In genomic region chr19:35931161-35931873, GRCh38 we compare ENCODE assay signal across 8 cellular contexts. TPM values are rescaled to one million over a fixed set of nuclear protein-coding genes. Genes with fewer than 3 reads are reported as not detected.
DNase-seq lines count a peak whose midpoint lies in the region; ATAC-seq and TF ChIP-seq lines count a peak whose summit lies in the region.

No MANE protein-coding gene starts in this region.

- POLR2A ChIA-PET in RWPE1 (lab: Yijun Ruan, JAX; ENCODE audit: low non-redundant PET), result no interaction called here

- no peaks in the 10 kb centered on the region for H3K36me3 Mint-ChIP-seq in nephron progenitor cell (ENCODE audit: low read depth)

- TF ChIP-seq CTCF in LNCaP clone FGC (IDR thresholded peaks at IDR 0.05; ENCODE audit: control insufficient read depth, extremely low read depth, insufficient read depth), result peak; percentile 99
- peak; percentile 91 for TF ChIP-seq CTCF in RWPE1 (conservative IDR thresholded peaks at IDR 0.05; ENCODE audit: low read depth)
- TF ChIP-seq CTCF in fibroblast of the aortic adventitia (IDR thresholded peaks at IDR 0.05; ENCODE audit: insufficient read depth, low read length), result peak; percentile 87
- peak; percentile 77 for TF ChIP-seq CTCF in nephron progenitor cell (IDR thresholded peaks at IDR 0.05)

- H3K9me3 ChIP-seq in ES-I3 (ENCODE audit: control insufficient read depth, insufficient read depth, low read length), result no peaks in the 10 kb centered on the region

- peak overlapping the region; percentile 46; the same call in 1 of the 2 replicates for H3K9ac ChIP-seq in ES-I3 (ENCODE audit: low read depth, low read length)

- H3K27ac ChIP-seq in RWPE1, result peak overlapping the region; percentile 63

- peak; percentile 100 for DNase-seq in H4 (ENCODE audit: low spot score)
- DNase-seq in LNCaP clone FGC (ENCODE audit: low read depth), result peak; percentile 99
- DNase-seq in RWPE1 (ENCODE audit: low spot score), result peak; percentile 98
- DNase-seq in activated effector memory CD4-positive, alpha-beta T cell treated with Interleukin-2 at 50 U/mL for 16 hours, result peak; percentile 99
- peak; percentile 99 for DNase-seq in fibroblast of the aortic adventitia (ENCODE audit: low read depth)
- peak; percentile 98 for DNase-seq in nephron progenitor cell
- peak; percentile 99 to 100 for DNase-seq in stimulated activated naive CD8-positive, alpha-beta T cell treated with anti-CD3 and anti-CD28 coated beads, Interleukin-15, amount 100 ng/mL, for 72 hours

- H3K4me1 Mint-ChIP-seq in nephron progenitor cell, result peaks cover 23% of the 10 kb centered on the region
- H3K4me1 Mint-ChIP-seq in stimulated activated naive CD8-positive, alpha-beta T cell treated with anti-CD3 and anti-CD28 coated beads, Interleukin-15, amount 100 ng/mL, for 72 hours, result peaks cover 32% of the 10 kb centered on the region

- H3K4me3 ChIP-seq in LNCaP clone FGC (ENCODE audit: low read depth, low read length) (peak overlapping the region; percentile 30), fibroblast of the aortic adventitia (ENCODE audit: low read depth, low read length) (peak overlapping the region; percentile 57)

- peak; percentile 98 for ATAC-seq in stimulated activated naive CD8-positive, alpha-beta T cell treated with anti-CD3 and anti-CD28 coated beads, Interleukin-15, amount 100 ng/mL, for 72 hours

- peaks cover 20% of the 10 kb centered on the region for H3K27me3 Mint-ChIP-seq in nephron progenitor cell (ENCODE audit: low read depth, poor library complexity)
- H3K27me3 Mint-ChIP-seq in stimulated activated naive CD8-positive, alpha-beta T cell treated with anti-CD3 and anti-CD28 coated beads, Interleukin-15, amount 100 ng/mL, for 72 hours, result no peaks in the 10 kb centered on the region

- H3K9me3 Mint-ChIP-seq in nephron progenitor cell, result no peaks in the 10 kb centered on the region
- H3K9me3 Mint-ChIP-seq in stimulated activated naive CD8-positive, alpha-beta T cell treated with anti-CD3 and anti-CD28 coated beads, Interleukin-15, amount 100 ng/mL, for 72 hours, result peaks cover under 1 to 6% of the 10 kb centered on the region in 2 donors

- no peaks in the 10 kb centered on the region for H3K36me3 ChIP-seq in ES-I3 (ENCODE audit: insufficient read depth, low read length)

- CTCF ChIA-PET in RWPE1 (lab: Yijun Ruan, JAX), result interaction anchor here (0.6 to 0.9 kb wide), 5 partner anchors 12 to 50 kb away, joined by 3 to 4 read pairs (median 3); no protein-coding TSS in a partner anchor

- peak overlapping the region; percentile 8 for H3K27ac Mint-ChIP-seq in nephron progenitor cell
- peak overlapping the region; percentile 0 to 23 for H3K27ac Mint-ChIP-seq in stimulated activated naive CD8-positive, alpha-beta T cell treated with anti-CD3 and anti-CD28 coated beads, Interleukin-15, amount 100 ng/mL, for 72 hours

- peak overlapping the region; percentile 75 for H3K4me3 Mint-ChIP-seq in nephron progenitor cell
- H3K4me3 Mint-ChIP-seq in stimulated activated naive CD8-positive, alpha-beta T cell treated with anti-CD3 and anti-CD28 coated beads, Interleukin-15, amount 100 ng/mL, for 72 hours, result peak overlapping the region; percentile 69 to 72

- no peaks in the 10 kb centered on the region; the same call in 1 of the 2 replicates for H3K4me1 ChIP-seq in ES-I3 (ENCODE audit: insufficient read depth, low read length)

RNA-seq across cellular contexts. Expression of gene LRFN3, which starts 4.9 kb away (rescaled TPM):
- 4.6 and 5.6 TPM in 2 replicates for total RNA-seq in H4 (2014; rRNA removed; shearing (Covaris generic))
- total RNA-seq in fibroblast of the aortic adventitia (ENCODE audit: low replicate concordance), result 5.9 and 9.3 TPM in 2 replicates

RNA-seq across cellular contexts. Expression of gene TYROBP, which starts 23.2 kb away (rescaled TPM):
- total RNA-seq in H4 (2014; rRNA removed; shearing (Covaris generic)), result not detected in 2 replicates
- not detected in 2 replicates for total RNA-seq in fibroblast of the aortic adventitia (ENCODE audit: low replicate concordance)

RNA-seq across cellular contexts. Expression of gene HCST, which starts 29.0 kb away (rescaled TPM):
- not detected in 2 replicates for total RNA-seq in H4 (2014; rRNA removed; shearing (Covaris generic))
- 0.81 and 2.7 TPM in 2 replicates for total RNA-seq in fibroblast of the aortic adventitia (ENCODE audit: low replicate concordance)

RNA-seq across cellular contexts. Expression of gene NFKBID, which starts 31.0 kb away (rescaled TPM):
- total RNA-seq in H4 (2014; rRNA removed; shearing (Covaris generic)), result 1.4 and 1.8 TPM in 2 replicates
- total RNA-seq in fibroblast of the aortic adventitia (ENCODE audit: low replicate concordance), result 2.5 and 3.7 TPM in 2 replicates

Comparison
In these comparisons a context has a peak if more than half of its experiments do, and no peak if none do; other contexts are left out.
1. Peak in every context shown above with its lines: DNase-seq, ATAC-seq, H3K4me3 ChIP-seq and H3K27ac ChIP-seq.